24 cellular contexts compared by ENCODE assay signal in genomic region chr4:67674098-67674497, GRCh38. TPM values are rescaled to one million over a fixed set of nuclear protein-coding genes. Genes with fewer than 3 reads are reported as not detected.
DNase-seq lines count a peak whose midpoint lies in the region; ATAC-seq, FAIRE-seq and TF ChIP-seq lines count a peak whose summit lies in the region.
"Had no signal": no experiment of that assay in that cellular context is flagged by ENCODE, and none has a peak within 500 bp of the region (broad histone marks: within the 10 kb centered on the region; RNA-seq: fewer than 3 reads in every experiment).

No MANE protein-coding gene starts in this region.

- H4K20me1 ChIP-seq in HCT116 (ENCODE audit: insufficient read depth): no peaks in the 10 kb centered on the region; the same call in 1 of the 2 replicates
- H4K20me1 ChIP-seq in smooth muscle cell (ENCODE audit: low read depth): no peaks in the 10 kb centered on the region

- H3K4me3 Mint-ChIP-seq in WTC11: no peak overlapping the region
- no peak overlapping the region for H3K4me3 Mint-ChIP-seq in activated CD8-positive, alpha-beta T cell treated with anti-CD3 and anti-CD28 coated beads for 36 hours
- H3K4me3 Mint-ChIP-seq: activated CD8-positive, alpha-beta memory T cell treated with anti-CD3 and anti-CD28 coated beads, Interleukin-2, amount 10 ng/mL, durations not matched to agents 7 days and 5 days; activated naive CD8-positive, alpha-beta T cell treated with anti-CD3 and anti-CD28 coated beads, Interleukin-2, amount 50 U/mL, for 24 hours; immature natural killer cell; stimulated activated naive CD8-positive, alpha-beta T cell treated with anti-CD3 and anti-CD28 coated beads, Interleukin-15, amount 100 ng/mL, for 72 hours had no signal

- no peak for DNase-seq in HCT116 (ENCODE audit: low read depth, low spot score)
- DNase-seq in WTC11 (ENCODE audit: low spot score): no peak
- peak; percentile 15 for DNase-seq in iPS DF 19.7 (ENCODE audit: low read depth, low spot score)
- DNase-seq in smooth muscle cell (lab: John Stamatoyannopoulos, UW; ENCODE audit: unreplicated experiment): no peak
- no peak for DNase-seq in D721Med (ENCODE audit: insufficient read length, low spot score)
- no peak for DNase-seq in activated CD8-positive, alpha-beta T cell treated with anti-CD3 and anti-CD28 coated beads for 36 hours
- DNase-seq: activated CD8-positive, alpha-beta memory T cell treated with anti-CD3 and anti-CD28 coated beads, Interleukin-2, amount 10 ng/mL, durations not matched to agents 7 days and 5 days; activated naive CD8-positive, alpha-beta T cell treated with anti-CD3 and anti-CD28 coated beads, Interleukin-2, amount 50 U/mL, for 24 hours; COR-L47; H7; immature natural killer cell; NCI-H1436; NCI-H2171 treated with DMSO at 0.1 percent for 48 hours; ovary; sigmoid colon; SK-N-SH; stimulated activated naive CD8-positive, alpha-beta T cell treated with anti-CD3 and anti-CD28 coated beads, Interleukin-15, amount 100 ng/mL, for 72 hours; T1000; transverse colon had no signal

- no peak overlapping the region for H2AFZ ChIP-seq in HCT116 (ENCODE audit: low read depth, low read length, poor library complexity, severe bottlenecking)
- no peak overlapping the region for H2AFZ ChIP-seq in smooth muscle cell (ENCODE audit: low read depth)

- BruUV-seq in HCT116 (replicated peaks; lab: Mats Ljungman, UMichigan): no TSS peak

- no peak overlapping the region for H3K4me2 ChIP-seq in HCT116 (ENCODE audit: low read length)
- H3K4me2 ChIP-seq in smooth muscle cell: no peak overlapping the region
- H3K4me2 ChIP-seq: SK-N-SH had no signal

- RAD21 ChIA-PET in HCT116 (lab: Charles Lee; ENCODE audit: low non-redundant PET in 1 of 2, low total read pairs in 2 of 2, uncharacterized antibody in 2 of 2, unreplicated experiment in 2 of 2): no interaction called here

- FAIRE-seq in D721Med (lab: Jason Lieb, UNC): no peak

- CTCF ChIA-PET in HCT116 (lab: Charles Lee): interaction anchor here (1.3 kb wide), 1 partner anchor 27 kb away, joined by 3 read pairs; the partner anchor contains the start of gene UBA6
- CTCF ChIA-PET in WTC11 (lab: Charles Lee): interaction anchor here (1.5 kb wide), 1 partner anchor 27 kb away, joined by 4 read pairs; the partner anchor contains the start of gene UBA6
- CTCF ChIA-PET in activated CD8-positive, alpha-beta T cell treated with anti-CD3 and anti-CD28 coated beads for 36 hours (lab: Charles Lee): interaction anchor here (0.5 to 1.3 kb wide), 3 partner anchors 12 to 71 kb away, joined by 3 to 4 read pairs (median 3); no protein-coding TSS in a partner anchor

- no peaks in the 10 kb centered on the region for H3K4me1 Mint-ChIP-seq in WTC11
- peaks cover 5% of the 10 kb centered on the region for H3K4me1 Mint-ChIP-seq in activated CD8-positive, alpha-beta T cell treated with anti-CD3 and anti-CD28 coated beads for 36 hours (ENCODE audit: low read depth)
- H3K4me1 Mint-ChIP-seq: activated CD8-positive, alpha-beta memory T cell treated with anti-CD3 and anti-CD28 coated beads, Interleukin-2, amount 10 ng/mL, durations not matched to agents 7 days and 5 days; immature natural killer cell; stimulated activated naive CD8-positive, alpha-beta T cell treated with anti-CD3 and anti-CD28 coated beads, Interleukin-15, amount 100 ng/mL, for 72 hours had no signal

- peak overlapping the region; percentile 70; the same call in 1 of the 2 replicates for H3K27ac Mint-ChIP-seq in WTC11
- H3K27ac Mint-ChIP-seq in activated CD8-positive, alpha-beta T cell treated with anti-CD3 and anti-CD28 coated beads for 36 hours: no peak overlapping the region
- H3K27ac Mint-ChIP-seq: activated CD8-positive, alpha-beta memory T cell treated with anti-CD3 and anti-CD28 coated beads, Interleukin-2, amount 10 ng/mL, durations not matched to agents 7 days and 5 days; activated naive CD8-positive, alpha-beta T cell treated with anti-CD3 and anti-CD28 coated beads, Interleukin-2, amount 50 U/mL, for 24 hours; activated T-helper 2 cell treated with anti-CD3 and anti-CD28 coated beads, Interferon-gamma antibody, Interleukin-2, Interleukin-4, amounts not matched to agents 10 μg/mL and 5 μg/mL and 100 μg/mL, durations not matched to agents 14 hours and 24 hours and 36 hours; stimulated activated naive CD8-positive, alpha-beta T cell treated with anti-CD3 and anti-CD28 coated beads, Interleukin-15, amount 100 ng/mL, for 72 hours had no signal

- no peaks in the 10 kb centered on the region for H3K27me3 Mint-ChIP-seq in WTC11 (ENCODE audit: low read depth)
- no peaks in the 10 kb centered on the region for H3K27me3 Mint-ChIP-seq in activated CD8-positive, alpha-beta T cell treated with anti-CD3 and anti-CD28 coated beads for 36 hours
- H3K27me3 Mint-ChIP-seq: activated CD8-positive, alpha-beta memory T cell treated with anti-CD3 and anti-CD28 coated beads, Interleukin-2, amount 10 ng/mL, durations not matched to agents 7 days and 5 days; activated naive CD8-positive, alpha-beta T cell treated with anti-CD3 and anti-CD28 coated beads, Interleukin-2, amount 50 U/mL, for 24 hours; stimulated activated naive CD8-positive, alpha-beta T cell treated with anti-CD3 and anti-CD28 coated beads, Interleukin-15, amount 100 ng/mL, for 72 hours had no signal

- 0 out of 6 replicates have a peak, but pooled peaks of 1 of the 3 experiments have one; percentile 28 for TF ChIP-seq CTCF in HCT116 (IDR thresholded peaks at IDR 0.05 in 2 of 3, conservative IDR thresholded peaks at IDR 0.05 in 1 of 3; ENCODE audit: borderline replicate concordance in 1 of 3, insufficient read depth in 1 of 3, low read depth in 2 of 3, low read length in 2 of 3)
- TF ChIP-seq CTCF in WTC11 (IDR thresholded peaks at IDR 0.05): no peak
- TF ChIP-seq CTCF in smooth muscle cell (IDR thresholded peaks at IDR 0.05; ENCODE audit: borderline replicate concordance, insufficient read depth, poor library complexity, severe bottlenecking): peak; percentile 11
- no peak for TF ChIP-seq CTCF in D721Med (IDR thresholded peaks at IDR 0.05; ENCODE audit: insufficient read depth, missing control alignments)
- no peak for TF ChIP-seq CTCF in activated CD8-positive, alpha-beta T cell treated with anti-CD3 and anti-CD28 coated beads for 36 hours (IDR thresholded peaks at IDR 0.05)

- H3K9ac ChIP-seq in HCT116 (ENCODE audit: low read length) (no peak overlapping the region), smooth muscle cell (ENCODE audit: low read depth) (no peak overlapping the region)
- H3K9ac ChIP-seq: SK-N-SH had no signal

- TF ChIP-seq RAD21 in HCT116 (IDR thresholded peaks at IDR 0.05; ENCODE audit: low read depth): no peak

- H3K9me3 ChIP-seq in HCT116 (ENCODE audit: control insufficient read depth in 1 of 2, insufficient read depth in 1 of 2, low read depth in 1 of 2, low read length in 2 of 2) (no peaks in the 10 kb centered on the region), smooth muscle cell (replicated peaks; ENCODE audit: low read depth) (no peaks in the 10 kb centered on the region)
- H3K9me3 ChIP-seq: ovary, sigmoid colon, SK-N-SH, transverse colon had no signal

- POLR2A ChIA-PET in HCT116 (lab: Charles Lee): no interaction called here
- POLR2A ChIA-PET in WTC11 (lab: Charles Lee): no interaction called here
- POLR2A ChIA-PET in activated CD8-positive, alpha-beta T cell treated with anti-CD3 and anti-CD28 coated beads for 36 hours (lab: Charles Lee): no interaction called here

- H3K79me2 ChIP-seq in HCT116 (ENCODE audit: insufficient read depth, low read length) (no peaks in the 10 kb centered on the region), smooth muscle cell (ENCODE audit: low read depth) (no peaks in the 10 kb centered on the region)

- no peak overlapping the region for H3K4me3 ChIP-seq in HCT116 (replicated peaks in 1 of 2; ENCODE audit: low read depth in 1 of 2, low read length in 2 of 2)
- no peak overlapping the region for H3K4me3 ChIP-seq in smooth muscle cell
- H3K4me3 ChIP-seq: cardiac muscle cell, ovary, sigmoid colon, transverse colon had no signal

- H3K9me3 Mint-ChIP-seq in WTC11: no peaks in the 10 kb centered on the region
- no peaks in the 10 kb centered on the region for H3K9me3 Mint-ChIP-seq in activated CD8-positive, alpha-beta T cell treated with anti-CD3 and anti-CD28 coated beads for 36 hours
- H3K9me3 Mint-ChIP-seq: activated naive CD8-positive, alpha-beta T cell treated with anti-CD3 and anti-CD28 coated beads, Interleukin-2, amount 50 U/mL, for 24 hours; activated T-helper 2 cell treated with anti-CD3 and anti-CD28 coated beads, Interferon-gamma antibody, Interleukin-2, Interleukin-4, amounts not matched to agents 10 μg/mL and 5 μg/mL and 100 μg/mL, durations not matched to agents 14 hours and 24 hours and 36 hours; immature natural killer cell; stimulated activated naive CD8-positive, alpha-beta T cell treated with anti-CD3 and anti-CD28 coated beads, Interleukin-15, amount 100 ng/mL, for 72 hours had no signal

- intact Hi-C loops in HCT116 (cut with micrococcal nuclease): no loop called here
- intact Hi-C loops in activated CD8-positive, alpha-beta T cell treated with anti-CD3 and anti-CD28 coated beads for 36 hours (cut with micrococcal nuclease): no loop called here

- no peaks in the 10 kb centered on the region for H3K27me3 ChIP-seq in HCT116 (ENCODE audit: insufficient read depth, low read length)
- H3K27me3 ChIP-seq in smooth muscle cell (ENCODE audit: low read depth): no peaks in the 10 kb centered on the region
- H3K27me3 ChIP-seq: cardiac muscle cell, ovary, sigmoid colon, transverse colon had no signal

- no peak for TF ChIP-seq POLR2A in HCT116 (IDR thresholded peaks at IDR 0.05; ENCODE audit: borderline replicate concordance, extremely low read depth, insufficient read depth, insufficient read length)

- 70% methylated on average over 2 of the region's 2 CpGs for WGBS in smooth muscle cell (ENCODE audit: low lambda C conversion rate)

- H3K4me1 ChIP-seq in HCT116 (ENCODE audit: control insufficient read depth in 1 of 2, insufficient read depth in 2 of 2, low read length in 2 of 2) (no peaks in the 10 kb centered on the region), smooth muscle cell (ENCODE audit: low read depth) (no peaks in the 10 kb centered on the region)
- H3K4me1 ChIP-seq: sigmoid colon, transverse colon had no signal

- H3K9me2 ChIP-seq in HCT116 (ENCODE audit: insufficient read depth): no peaks in the 10 kb centered on the region
- H3K9me2 ChIP-seq: SK-N-SH had no signal

- peak; percentile 60 for ATAC-seq in HCT116
- peak; percentile 81 for ATAC-seq in WTC11
- ATAC-seq in HG03432 (IDR thresholded peaks at IDR 0.05; ENCODE audit: unreplicated experiment): no peak
- ATAC-seq in activated CD8-positive, alpha-beta T cell treated with anti-CD3 and anti-CD28 coated beads for 36 hours: no peak
- ATAC-seq: activated CD4-positive, CD25-positive, alpha-beta regulatory T cell treated with anti-CD3 and anti-CD28 coated beads, Interleukin-2, amount 50 U/mL, for 24 hours; activated CD8-positive, alpha-beta memory T cell treated with anti-CD3 and anti-CD28 coated beads, Interleukin-2, amount 10 ng/mL, durations not matched to agents 7 days and 5 days; activated naive CD8-positive, alpha-beta T cell treated with anti-CD3 and anti-CD28 coated beads, Interleukin-2, amount 50 U/mL, for 24 hours; Panc1; stimulated activated naive CD8-positive, alpha-beta T cell treated with anti-CD3 and anti-CD28 coated beads, Interleukin-15, amount 100 ng/mL, for 72 hours had no signal

- no peaks in the 10 kb centered on the region for H3F3A ChIP-seq in smooth muscle cell (ENCODE audit: low read depth)

- peaks cover 38 to 42% of the 10 kb centered on the region in 2 experiments for H3K36me3 ChIP-seq in HCT116 (ENCODE audit: control insufficient read depth in 1 of 2, insufficient read depth in 2 of 2, low read length in 2 of 2)
- H3K36me3 ChIP-seq in smooth muscle cell (ENCODE audit: low read depth): peaks cover 47% of the 10 kb centered on the region
- H3K36me3 ChIP-seq: ovary had no signal

- no peak overlapping the region for H3K27ac ChIP-seq in HCT116 (ENCODE audit: low read depth, low read length)
- H3K27ac ChIP-seq in smooth muscle cell (ENCODE audit: low read depth): peak overlapping the region; percentile 33
- H3K27ac ChIP-seq: cardiac muscle cell, ovary, sigmoid colon, transverse colon had no signal

- peaks cover 64% of the 10 kb centered on the region for H3K36me3 Mint-ChIP-seq in WTC11
- H3K36me3 Mint-ChIP-seq in activated CD8-positive, alpha-beta T cell treated with anti-CD3 and anti-CD28 coated beads for 36 hours (ENCODE audit: low read depth): peaks cover 41% of the 10 kb centered on the region

RNA-seq across cellular contexts. Expression of gene UBA6, which starts 26.9 kb away (rescaled TPM):
- total RNA-seq in HCT116 (2021; ENCODE audit: unreplicated experiment) (98.9 TPM), WTC11 (2021) (71.5 to 81.5 TPM (median 79.0 TPM) in 3 replicates), smooth muscle cell (252 and 271 TPM in 2 replicates)
- polyA plus RNA-seq in HCT116 (2012): 43.5 and 48.3 TPM in 2 replicates
- 15.7 and 17.0 TPM in 2 replicates for polyA plus RNA-seq in smooth muscle cell
- total RNA-seq in activated CD8-positive, alpha-beta T cell treated with anti-CD3 and anti-CD28 coated beads for 36 hours: 10 to 100 TPM; 81.2 to 87.5 TPM

Comparison
In these comparisons a context has a peak if more than half of its experiments do, and no peak if none do; other contexts are left out.
1. ATAC-seq: peak in HCT116 (single experiment) and WTC11 (single experiment); none in HG03432 (single experiment) and activated CD8-positive, alpha-beta T cell treated with anti-CD3 and anti-CD28 coated beads for 36 hours (single experiment).